In the genomic region with DNA sequence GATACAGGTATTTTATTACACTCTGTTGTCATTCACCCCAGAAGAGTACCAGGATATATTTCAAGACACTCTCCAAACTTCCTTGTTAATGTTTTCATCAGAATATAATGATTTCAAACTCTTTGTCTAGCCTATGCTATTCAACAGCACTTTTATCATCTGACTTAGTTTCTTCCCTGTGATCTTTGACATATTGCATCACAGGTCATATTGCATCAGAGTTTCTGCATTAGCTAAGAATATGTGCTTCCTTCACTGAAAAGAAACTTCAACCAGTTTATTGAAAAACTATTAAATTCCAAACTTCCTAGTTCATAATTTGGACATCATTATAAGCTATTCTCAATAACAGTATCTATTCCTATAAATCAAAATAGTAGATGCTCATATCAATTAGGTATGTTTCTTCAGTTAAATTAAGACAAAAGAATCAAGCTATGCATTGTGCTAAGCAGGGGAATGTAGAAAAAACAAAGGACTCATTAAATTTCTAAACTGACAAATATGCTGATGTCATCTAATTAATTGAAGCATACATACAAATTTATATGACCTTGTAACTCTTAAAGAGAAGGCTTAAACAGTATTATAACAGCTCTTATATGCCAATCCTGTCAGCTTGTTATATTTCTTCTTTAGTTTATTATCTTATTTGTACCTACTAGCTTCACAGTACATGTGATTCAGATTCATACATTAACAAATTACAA, we compare ENCODE assay signal across 3 cellular contexts.
A peak's percentile ranks its signal among the peaks of the same experiment; 100 is the strongest.
TF ChIP-seq lines count a peak whose summit lies in the region.

No MANE protein-coding gene starts in this region.

TF ChIP-seq in IMR-90, 13 proteins besides CTCF, POLR2A, EP300 and RAD21:
- TF ChIP-seq CEBPB (IDR thresholded peaks at IDR 0.05; ENCODE audit: low read depth, low read length) (peak; percentile 77), MAFK (IDR thresholded peaks at IDR 0.05; ENCODE audit: low read depth, low read length) (peak; percentile 98), CHD1 (IDR thresholded peaks at IDR 0.05; ENCODE audit: low read depth, low read length) (no peak), SMC3 (IDR thresholded peaks at IDR 0.05; ENCODE audit: low read depth, low read length) (no peak), RFX5 (IDR thresholded peaks at IDR 0.05; ENCODE audit: low read depth, low read length) (no peak), MXI1 (IDR thresholded peaks at IDR 0.05; ENCODE audit: borderline replicate concordance, low read depth, low read length) (no peak), NFE2L2 (IDR thresholded peaks at IDR 0.05; ENCODE audit: low read depth, low read length) (no peak), FOS (IDR thresholded peaks at IDR 0.05; ENCODE audit: low read depth, low read length) (no peak), BHLHE40 (IDR thresholded peaks at IDR 0.05; ENCODE audit: low read depth, low read length) (no peak), RCOR1 (IDR thresholded peaks at IDR 0.05; ENCODE audit: insufficient replicate concordance, low read length) (no peak), MAZ (IDR thresholded peaks at IDR 0.05; ENCODE audit: borderline replicate concordance, low read depth, low read length) (no peak)
- TF ChIP-seq, protein P1, sequence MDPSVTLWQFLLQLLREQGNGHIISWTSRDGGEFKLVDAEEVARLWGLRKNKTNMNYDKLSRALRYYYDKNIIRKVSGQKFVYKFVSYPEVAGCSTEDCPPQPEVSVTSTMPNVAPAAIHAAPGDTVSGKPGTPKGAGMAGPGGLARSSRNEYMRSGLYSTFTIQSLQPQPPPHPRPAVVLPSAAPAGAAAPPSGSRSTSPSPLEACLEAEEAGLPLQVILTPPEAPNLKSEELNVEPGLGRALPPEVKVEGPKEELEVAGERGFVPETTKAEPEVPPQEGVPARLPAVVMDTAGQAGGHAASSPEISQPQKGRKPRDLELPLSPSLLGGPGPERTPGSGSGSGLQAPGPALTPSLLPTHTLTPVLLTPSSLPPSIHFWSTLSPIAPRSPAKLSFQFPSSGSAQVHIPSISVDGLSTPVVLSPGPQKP (IDR thresholded peaks at IDR 0.05; ENCODE audit: borderline replicate concordance, low read depth, low read length): no peak
- TF ChIP-seq, protein P2, sequence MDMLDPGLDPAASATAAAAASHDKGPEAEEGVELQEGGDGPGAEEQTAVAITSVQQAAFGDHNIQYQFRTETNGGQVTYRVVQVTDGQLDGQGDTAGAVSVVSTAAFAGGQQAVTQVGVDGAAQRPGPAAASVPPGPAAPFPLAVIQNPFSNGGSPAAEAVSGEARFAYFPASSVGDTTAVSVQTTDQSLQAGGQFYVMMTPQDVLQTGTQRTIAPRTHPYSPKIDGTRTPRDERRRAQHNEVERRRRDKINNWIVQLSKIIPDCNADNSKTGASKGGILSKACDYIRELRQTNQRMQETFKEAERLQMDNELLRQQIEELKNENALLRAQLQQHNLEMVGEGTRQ (IDR thresholded peaks at IDR 0.05; ENCODE audit: low read depth, low read length): no peak

TF ChIP-seq in WTC11, 78 proteins besides CTCF, POLR2A, EP300 and RAD21:
- TF ChIP-seq SP1 (CRISPR knock-in tag; conservative IDR thresholded peaks at IDR 0.05) (no peak), TCF7 (CRISPR knock-in tag; IDR thresholded peaks at IDR 0.05; ENCODE audit: low read depth) (no peak)
- TF ChIP-seq, protein P3, sequence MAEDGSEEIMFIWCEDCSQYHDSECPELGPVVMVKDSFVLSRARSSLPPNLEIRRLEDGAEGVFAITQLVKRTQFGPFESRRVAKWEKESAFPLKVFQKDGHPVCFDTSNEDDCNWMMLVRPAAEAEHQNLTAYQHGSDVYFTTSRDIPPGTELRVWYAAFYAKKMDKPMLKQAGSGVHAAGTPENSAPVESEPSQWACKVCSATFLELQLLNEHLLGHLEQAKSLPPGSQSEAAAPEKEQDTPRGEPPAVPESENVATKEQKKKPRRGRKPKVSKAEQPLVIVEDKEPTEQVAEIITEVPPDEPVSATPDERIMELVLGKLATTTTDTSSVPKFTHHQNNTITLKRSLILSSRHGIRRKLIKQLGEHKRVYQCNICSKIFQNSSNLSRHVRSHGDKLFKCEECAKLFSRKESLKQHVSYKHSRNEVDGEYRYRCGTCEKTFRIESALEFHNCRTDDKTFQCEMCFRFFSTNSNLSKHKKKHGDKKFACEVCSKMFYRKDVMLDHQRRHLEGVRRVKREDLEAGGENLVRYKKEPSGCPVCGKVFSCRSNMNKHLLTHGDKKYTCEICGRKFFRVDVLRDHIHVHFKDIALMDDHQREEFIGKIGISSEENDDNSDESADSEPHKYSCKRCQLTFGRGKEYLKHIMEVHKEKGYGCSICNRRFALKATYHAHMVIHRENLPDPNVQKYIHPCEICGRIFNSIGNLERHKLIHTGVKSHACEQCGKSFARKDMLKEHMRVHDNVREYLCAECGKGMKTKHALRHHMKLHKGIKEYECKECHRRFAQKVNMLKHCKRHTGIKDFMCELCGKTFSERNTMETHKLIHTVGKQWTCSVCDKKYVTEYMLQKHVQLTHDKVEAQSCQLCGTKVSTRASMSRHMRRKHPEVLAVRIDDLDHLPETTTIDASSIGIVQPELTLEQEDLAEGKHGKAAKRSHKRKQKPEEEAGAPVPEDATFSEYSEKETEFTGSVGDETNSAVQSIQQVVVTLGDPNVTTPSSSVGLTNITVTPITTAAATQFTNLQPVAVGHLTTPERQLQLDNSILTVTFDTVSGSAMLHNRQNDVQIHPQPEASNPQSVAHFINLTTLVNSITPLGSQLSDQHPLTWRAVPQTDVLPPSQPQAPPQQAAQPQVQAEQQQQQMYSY (CRISPR knock-in tag; IDR thresholded peaks at IDR 0.05): no peak
- TF ChIP-seq, protein P4, sequence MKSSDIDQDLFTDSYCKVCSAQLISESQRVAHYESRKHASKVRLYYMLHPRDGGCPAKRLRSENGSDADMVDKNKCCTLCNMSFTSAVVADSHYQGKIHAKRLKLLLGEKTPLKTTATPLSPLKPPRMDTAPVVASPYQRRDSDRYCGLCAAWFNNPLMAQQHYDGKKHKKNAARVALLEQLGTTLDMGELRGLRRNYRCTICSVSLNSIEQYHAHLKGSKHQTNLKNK (CRISPR knock-in tag; IDR thresholded peaks at IDR 0.05): no peak

TF ChIP-seq in H1, 55 proteins besides CTCF, POLR2A, EP300 and RAD21:
- TF ChIP-seq CEBPB (IDR thresholded peaks at IDR 0.05; ENCODE audit: low read depth, low read length) (peak; percentile 40; the same call in 1 of the 2 replicates), JUN (IDR thresholded peaks at IDR 0.05; ENCODE audit: low read depth, low read length) (no peak)
